ENCODE assay signal across 18 cellular contexts in the genomic region with DNA sequence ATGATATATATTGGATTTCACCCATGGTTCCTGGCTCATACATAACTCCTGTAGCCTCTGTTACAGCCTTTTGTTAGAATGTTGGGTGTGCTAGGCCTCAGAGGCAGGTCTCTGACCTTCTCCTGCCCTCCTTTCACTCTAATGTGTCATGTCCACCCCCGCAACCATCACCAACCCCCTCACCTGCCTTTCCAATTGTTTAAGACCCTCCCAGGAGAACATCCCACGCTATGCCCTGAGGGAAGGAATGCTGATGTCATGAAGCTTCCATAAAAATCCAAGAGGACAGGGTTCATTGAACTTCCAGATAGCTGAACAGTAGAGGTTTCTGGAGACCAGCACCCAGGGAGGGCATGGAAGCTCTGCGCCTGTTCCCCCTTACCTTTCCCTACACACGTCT. TPM values are rescaled to one million over a fixed set of nuclear protein-coding genes. Genes with fewer than 3 reads are reported as not detected.
"Had no signal": no experiment of that assay in that cellular context is flagged by ENCODE, and none has a peak within 500 bp of the region (broad histone marks: within the 10 kb centered on the region; RNA-seq: fewer than 3 reads in every experiment).

No MANE protein-coding gene starts in this region.

- H3K27me3 ChIP-seq: dorsolateral prefrontal cortex, left lung, tibial artery, uterus had no signal

- H3K4me1 ChIP-seq: tibial artery, uterus had no signal

- H3K27ac Mint-ChIP-seq: activated naive CD8-positive, alpha-beta T cell treated with anti-CD3 and anti-CD28 coated beads for 36 hours; progenitor cell of endocrine pancreas had no signal

- DNase-seq: activated CD4-positive, alpha-beta T cell treated with anti-CD3 and anti-CD28 coated beads for 1 hour; activated gamma-delta T cell treated with Interleukin-2 at 50 U/mL for 16 hours; activated naive CD8-positive, alpha-beta T cell treated with anti-CD3 and anti-CD28 coated beads for 36 hours; amniotic stem cell; dorsolateral prefrontal cortex; foreskin fibroblast; hippocampal formation; left lung; occipital lobe; right cardiac atrium; stimulated activated CD4-positive, alpha-beta T cell treated with anti-CD3 and anti-CD28 coated beads, Interleukin-2, amount 100 ng/mL, for 24 hours; stimulated activated naive CD4-positive, alpha-beta T cell treated with Interleukin-2 at 50 U/mL for 16 hours; tibial artery; uterus had no signal

- H3K9me3 ChIP-seq: left lung, tibial artery, uterus had no signal

- H3K36me3 ChIP-seq: left lung, tibial artery, uterus had no signal

- H3K4me3 Mint-ChIP-seq: activated naive CD8-positive, alpha-beta T cell treated with anti-CD3 and anti-CD28 coated beads for 36 hours had no signal

- ATAC-seq: right cardiac atrium had no signal

- H3K36me3 Mint-ChIP-seq: activated naive CD8-positive, alpha-beta T cell treated with anti-CD3 and anti-CD28 coated beads for 36 hours had no signal

- H3K27ac ChIP-seq: dorsolateral prefrontal cortex, tibial artery, uterus, VCaP had no signal

- H3K27me3 Mint-ChIP-seq: activated naive CD8-positive, alpha-beta T cell treated with anti-CD3 and anti-CD28 coated beads for 36 hours; progenitor cell of endocrine pancreas had no signal

- H3K4me3 ChIP-seq: dorsolateral prefrontal cortex, left lung, tibial artery, uterus had no signal

RNA-seq across cellular contexts. Expression of a gene that starts 30.8 kb away (rescaled TPM):
- total RNA-seq: lung microvascular endothelial cell, progenitor cell of endocrine pancreas, subcutaneous adipose tissue had no signal
